In the genomic region with DNA sequence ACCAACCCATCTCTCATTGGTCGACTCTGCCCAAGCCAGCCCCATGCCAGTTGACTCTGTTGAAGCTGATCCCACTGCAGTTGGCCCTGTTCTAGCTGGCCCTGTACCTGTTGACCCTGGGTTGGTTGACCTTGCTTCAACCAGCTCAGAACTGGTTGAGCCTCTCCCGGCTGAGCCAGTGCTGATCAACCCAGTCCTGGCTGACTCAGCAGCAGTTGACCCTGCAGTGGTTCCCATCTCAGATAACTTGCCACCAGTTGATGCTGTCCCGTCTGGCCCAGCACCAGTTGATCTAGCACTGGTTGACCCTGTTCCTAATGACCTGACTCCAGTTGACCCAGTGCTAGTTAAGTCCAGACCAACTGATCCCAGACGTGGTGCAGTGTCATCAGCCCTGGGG, we compare ENCODE assay signal across 22 cellular contexts. TPM values are rescaled to one million over a fixed set of nuclear protein-coding genes. Genes with fewer than 3 reads are reported as not detected.
A peak's percentile ranks its signal among the peaks of the same experiment; 100 is the strongest.
DNase-seq lines count a peak whose midpoint lies in the region; ATAC-seq and TF ChIP-seq lines count a peak whose summit lies in the region.
"Had no signal": no experiment of that assay in that cellular context is flagged by ENCODE, and none has a peak within 500 bp of the region (broad histone marks: within the 10 kb centered on the region; RNA-seq: fewer than 3 reads in every experiment).

No MANE protein-coding gene starts in this region.

- POLR2A ChIA-PET in WTC11 (lab: Charles Lee), result interaction anchor here (0.6 to 0.9 kb wide), 2 partner anchors 12 kb away, joined by 3 to 4 read pairs; partner anchors contain the start of gene NOLC1
- POLR2A ChIA-PET in naive thymus-derived CD4-positive, alpha-beta T cell (lab: Charles Lee), result interaction anchor here (0.6 to 0.7 kb wide), 2 partner anchors 11 to 287 kb away, joined by 3 read pairs; no protein-coding TSS in a partner anchor

- no peak overlapping the region for H3K27ac Mint-ChIP-seq in natural killer cell treated with Interleukin-12 subunit alpha and Interleukin-12 subunit beta and Interleukin-15 and Interleukin-18, amount 100 ng/mL, for 72 hours
- H3K27ac Mint-ChIP-seq in natural killer cell, result peak overlapping the region in 1 of 2 donors; percentile 21
- H3K27ac Mint-ChIP-seq in WTC11, result peak overlapping the region; percentile 36; the same call in 1 of the 2 replicates
- H3K27ac Mint-ChIP-seq in naive thymus-derived CD4-positive, alpha-beta T cell, result peak overlapping the region in 1 of 9 donors; percentile 56
- H3K27ac Mint-ChIP-seq: HFFc6 had no signal

- ATAC-seq in natural killer cell treated with Interleukin-12 subunit alpha and Interleukin-12 subunit beta and Interleukin-15 and Interleukin-18, amount 100 ng/mL, for 72 hours, result peak; percentile 5 to 8
- ATAC-seq in natural killer cell, result no peak
- ATAC-seq in WTC11, result no peak
- ATAC-seq in naive thymus-derived CD4-positive, alpha-beta T cell, result peak; percentile 4
- no peak for ATAC-seq in HG03095 (IDR thresholded peaks at IDR 0.05; ENCODE audit: unreplicated experiment)
- ATAC-seq in GM21786 (IDR thresholded peaks at IDR 0.05; ENCODE audit: unreplicated experiment), result no peak
- ATAC-seq: K562 had no signal

- H3K27me3 ChIP-seq in naive thymus-derived CD4-positive, alpha-beta T cell (ENCODE audit: control insufficient read depth in 2 of 2, insufficient read depth in 2 of 2, low read length in 2 of 2), result no peaks in the 10 kb centered on the region
- H3K27me3 ChIP-seq: BLaER1 treated with 17β-estradiol and CSF1 and Interleukin-3, amounts not matched to agents 10 nM and 100 nM; MG63 had no signal

- H3K4me3 ChIP-seq in naive thymus-derived CD4-positive, alpha-beta T cell (ENCODE audit: low read length), result no peak overlapping the region
- H3K4me3 ChIP-seq: BLaER1 treated with 17β-estradiol and CSF1 and Interleukin-3, amounts not matched to agents 10 nM and 100 nM; K562; MG63 had no signal

- peaks cover 7 to 32% of the 10 kb centered on the region in 2 donors for H3K4me1 Mint-ChIP-seq in natural killer cell treated with Interleukin-12 subunit alpha and Interleukin-12 subunit beta and Interleukin-15 and Interleukin-18, amount 100 ng/mL, for 72 hours (ENCODE audit: low read depth in 2 of 2)
- H3K4me1 Mint-ChIP-seq in natural killer cell, result peaks cover 6 to 15% of the 10 kb centered on the region in 2 donors
- H3K4me1 Mint-ChIP-seq in WTC11, result peaks cover 10% of the 10 kb centered on the region
- H3K4me1 Mint-ChIP-seq in naive thymus-derived CD4-positive, alpha-beta T cell, result peaks cover 13 to 24% (median 19%) of the 10 kb centered on the region in 7 donors

- intact Hi-C loops in natural killer cell (cut with micrococcal nuclease), result no loop called here
- intact Hi-C loops in naive thymus-derived CD4-positive, alpha-beta T cell (cut with micrococcal nuclease), result no loop called here

- H3K36me3 Mint-ChIP-seq in natural killer cell treated with Interleukin-12 subunit alpha and Interleukin-12 subunit beta and Interleukin-15 and Interleukin-18, amount 100 ng/mL, for 72 hours, result peaks cover 14% of the 10 kb centered on the region
- H3K36me3 Mint-ChIP-seq in natural killer cell (no peaks in the 10 kb centered on the region), WTC11 (peaks cover 67% of the 10 kb centered on the region)
- peaks cover 4 to 54% (median 10%) of the 10 kb centered on the region in 5 donors for H3K36me3 Mint-ChIP-seq in naive thymus-derived CD4-positive, alpha-beta T cell

- CTCF ChIA-PET in WTC11 (lab: Charles Lee), result interaction anchor here (1.2 kb wide), 1 partner anchor 29 kb away, joined by 3 read pairs; no protein-coding TSS in a partner anchor
- CTCF ChIA-PET in naive thymus-derived CD4-positive, alpha-beta T cell (lab: Charles Lee), result interaction anchor here (2.9 kb wide), 1 partner anchor 8 kb away, joined by 13 read pairs; no protein-coding TSS in a partner anchor

- no peaks in the 10 kb centered on the region for H3K9me3 Mint-ChIP-seq in natural killer cell treated with Interleukin-12 subunit alpha and Interleukin-12 subunit beta and Interleukin-15 and Interleukin-18, amount 100 ng/mL, for 72 hours
- H3K9me3 Mint-ChIP-seq in natural killer cell, result no peaks in the 10 kb centered on the region
- H3K9me3 Mint-ChIP-seq in WTC11, result no peaks in the 10 kb centered on the region
- peaks cover 0 to 2% (median 0%) of the 10 kb centered on the region in 11 donors for H3K9me3 Mint-ChIP-seq in naive thymus-derived CD4-positive, alpha-beta T cell
- H3K9me3 Mint-ChIP-seq: HFFc6 had no signal

- TF ChIP-seq CTCF in natural killer cell (IDR thresholded peaks at IDR 0.05) (no peak), WTC11 (IDR thresholded peaks at IDR 0.05) (no peak)

- DNase-seq in natural killer cell treated with Interleukin-12 subunit alpha and Interleukin-12 subunit beta and Interleukin-15 and Interleukin-18, amount 100 ng/mL, for 72 hours (ENCODE audit: low spot score), result no peak
- DNase-seq in natural killer cell, result no peak
- no peak for DNase-seq in WTC11 (ENCODE audit: low spot score)
- DNase-seq in naive thymus-derived CD4-positive, alpha-beta T cell, result no peak
- DNase-seq in cerebellar nuclear complex (lab: John Stamatoyannopoulos, UW), result no peak
- DNase-seq: Caco-2; CD4-positive, alpha-beta memory T cell; DMS 273 treated with DMSO at 0.1 percent for 48 hours; DMS79 treated with DMSO at 0.1 percent for 48 hours; HFFc6; MG63; NCI-H1417; NCI-H1694 treated with DMSO at 0.1 percent for 48 hours; NCI-H2081 treated with DMSO at 0.1 percent for 48 hours; NCI-H446; NCI-H526; OCI-M1; Right ventricle myocardium superior had no signal

- no peaks in the 10 kb centered on the region for H3K27me3 Mint-ChIP-seq in natural killer cell treated with Interleukin-12 subunit alpha and Interleukin-12 subunit beta and Interleukin-15 and Interleukin-18, amount 100 ng/mL, for 72 hours
- H3K27me3 Mint-ChIP-seq in natural killer cell (ENCODE audit: low read depth in 2 of 2) (no peaks in the 10 kb centered on the region), WTC11 (ENCODE audit: low read depth) (no peaks in the 10 kb centered on the region)
- no peaks in the 10 kb centered on the region for H3K27me3 Mint-ChIP-seq in naive thymus-derived CD4-positive, alpha-beta T cell
- H3K27me3 Mint-ChIP-seq: CD4-positive, alpha-beta memory T cell had no signal

- no peak overlapping the region for H3K4me3 Mint-ChIP-seq in natural killer cell treated with Interleukin-12 subunit alpha and Interleukin-12 subunit beta and Interleukin-15 and Interleukin-18, amount 100 ng/mL, for 72 hours
- H3K4me3 Mint-ChIP-seq in natural killer cell (no peak overlapping the region), WTC11 (no peak overlapping the region)
- no peak overlapping the region for H3K4me3 Mint-ChIP-seq in naive thymus-derived CD4-positive, alpha-beta T cell
- H3K4me3 Mint-ChIP-seq: CD4-positive, alpha-beta memory T cell; HFFc6 had no signal

- peaks cover 0 to 73% (median 24%) of the 10 kb centered on the region in 3 experiments for H3K36me3 ChIP-seq in naive thymus-derived CD4-positive, alpha-beta T cell (ENCODE audit: control insufficient read depth in 2 of 3, insufficient read depth in 3 of 3, low read length in 3 of 3)

- no peak overlapping the region for H3K27ac ChIP-seq in naive thymus-derived CD4-positive, alpha-beta T cell (ENCODE audit: low read depth, low read length)
- H3K27ac ChIP-seq: BLaER1 treated with 17β-estradiol and CSF1 and Interleukin-3, amounts not matched to agents 10 nM and 100 nM had no signal

- H3K9me3 ChIP-seq in naive thymus-derived CD4-positive, alpha-beta T cell (ENCODE audit: control insufficient read depth in 2 of 3, low read length in 3 of 3), result no peaks in the 10 kb centered on the region
- H3K9me3 ChIP-seq: BLaER1 treated with 17β-estradiol and CSF1 and Interleukin-3, amounts not matched to agents 10 nM and 100 nM; Caco-2; MG63 had no signal

- peaks cover 0 to 9% of the 10 kb centered on the region in 2 donors for H3K4me1 ChIP-seq in naive thymus-derived CD4-positive, alpha-beta T cell (ENCODE audit: control insufficient read depth in 2 of 2, insufficient read depth in 2 of 2, low read length in 2 of 2)
- H3K4me1 ChIP-seq: Caco-2 had no signal

TF ChIP-seq in WTC11, 78 proteins besides CTCF, POLR2A, EP300 and RAD21 (continues in another document):
- no peak for TF ChIP-seq FOXP4 (CRISPR knock-in tag; IDR thresholded peaks at IDR 0.05)

RNA-seq across cellular contexts. Expression of gene PPRC1, which starts 7.4 kb away (rescaled TPM):
- 100 to 1,000 TPM in 1 of 2 donors, 10 to 100 TPM in 1; 56.3 to 134 TPM for total RNA-seq in natural killer cell treated with Interleukin-12 subunit alpha and Interleukin-12 subunit beta and Interleukin-15 and Interleukin-18, amount 100 ng/mL, for 72 hours
- total RNA-seq in natural killer cell, result 10 to 100 TPM; 29.1 to 48.0 (median 37.7) TPM
- total RNA-seq in WTC11 (2021), result 68.0 to 79.4 TPM (median 69.7 TPM) in 3 replicates
- total RNA-seq in naive thymus-derived CD4-positive, alpha-beta T cell, result 10 to 100 TPM; 33.7 to 56.5 (median 40.6) TPM
- 10 to 100 TPM in 1 of 2 donors, 1 to 10 TPM in 1; 9.7 to 31.0 TPM for polyA plus RNA-seq in naive thymus-derived CD4-positive, alpha-beta T cell

RNA-seq across cellular contexts. Expression of gene NOLC1, which starts 12.0 kb away (rescaled TPM):
- total RNA-seq in natural killer cell treated with Interleukin-12 subunit alpha and Interleukin-12 subunit beta and Interleukin-15 and Interleukin-18, amount 100 ng/mL, for 72 hours, result 100 to 1,000 TPM in 1 of 2 donors, 10 to 100 TPM in 1; 98.9 to 172 TPM
- total RNA-seq in natural killer cell (10 to 100 TPM; 42.6 to 47.5 (median 43.4) TPM), WTC11 (2021) (125 to 165 TPM (median 129 TPM) in 3 replicates)
- 10 to 100 TPM; 45.1 to 98.5 (median 58.8) TPM for total RNA-seq in naive thymus-derived CD4-positive, alpha-beta T cell
- polyA plus RNA-seq in naive thymus-derived CD4-positive, alpha-beta T cell, result 10 to 100 TPM; 54.5 to 91.6 TPM

RNA-seq across cellular contexts. Expression of gene LDB1, which starts 20.1 kb away (rescaled TPM):
- total RNA-seq in natural killer cell treated with Interleukin-12 subunit alpha and Interleukin-12 subunit beta and Interleukin-15 and Interleukin-18, amount 100 ng/mL, for 72 hours, result 10 to 100 TPM; 61.8 to 87.9 TPM
- total RNA-seq in natural killer cell (100 to 1,000 TPM; 103 to 109 (median 104) TPM), WTC11 (2021) (89.1 to 100 TPM (median 94.2 TPM) in 3 replicates)
- 100 to 1,000 TPM; 101 to 152 (median 115) TPM for total RNA-seq in naive thymus-derived CD4-positive, alpha-beta T cell
- polyA plus RNA-seq in naive thymus-derived CD4-positive, alpha-beta T cell, result 10 to 100 TPM; 26.2 to 45.8 TPM

Comparison
In these comparisons a context has a peak if more than half of its experiments do, and no peak if none do; other contexts are left out.
1. ATAC-seq: peak in natural killer cell treated with Interleukin-12 subunit alpha and Interleukin-12 subunit beta and Interleukin-15 and Interleukin-18, amount 100 ng/mL, for 72 hours (2 of 2) and naive thymus-derived CD4-positive, alpha-beta T cell (single experiment); none in natural killer cell (0 of 3), WTC11 (single experiment), HG03095 (single experiment) and GM21786 (single experiment).